In genomic region chr14:31380106-31380505, GRCh38 we compare ENCODE assay signal across 21 cellular contexts. TPM values are rescaled to one million over a fixed set of nuclear protein-coding genes. Genes with fewer than 3 reads are reported as not detected.
DNase-seq lines count a peak whose midpoint lies in the region; FAIRE-seq and TF ChIP-seq lines count a peak whose summit lies in the region.
"Had no signal": no experiment of that assay in that cellular context is flagged by ENCODE, and none has a peak within 500 bp of the region (broad histone marks: within the 10 kb centered on the region; RNA-seq: fewer than 3 reads in every experiment).

No MANE protein-coding gene starts in this region.

- H3K4me1 Mint-ChIP-seq in mesothelial cell of epicardium, result no peaks in the 10 kb centered on the region
- H3K4me1 Mint-ChIP-seq: B cell, H9 had no signal

- peaks cover 15% of the 10 kb centered on the region for H3K36me3 Mint-ChIP-seq in mesothelial cell of epicardium

- DNase-seq in D721Med (ENCODE audit: insufficient read length, low spot score), result peak; percentile 27
- peak; percentile 71 for DNase-seq in NCI-H82 (lab: John Stamatoyannopoulos, UW)
- peak; percentile 9 for DNase-seq in astrocyte of the hippocampus (ENCODE audit: low read depth, low spot score)
- DNase-seq in mesothelial cell of epicardium (ENCODE audit: low spot score in 2 of 2, unreplicated experiment in 2 of 2), result no peak
- no peak for DNase-seq in superior temporal gyrus (ENCODE audit: extremely low spot score)
- no peak for DNase-seq in NK-92 treated with Interleukin-12 subunit alpha and Interleukin-12 subunit beta, amount 100 ng/mL, for 24 hours (lab: John Stamatoyannopoulos, UW)
- DNase-seq in SW480 (ENCODE audit: low spot score), result no peak
- DNase-seq: H9, HFFc6, MM.1S, NCI-H1048, NCI-H1417 treated with DMSO at 0.1 percent for 48 hours, NCI-H187, NCI-H446 treated with DMSO at 0.1 percent for 48 hours, NCI-H526 treated with DMSO at 0.1 percent for 48 hours, SHP77 treated with DMSO at 0.1 percent for 48 hours had no signal

- FAIRE-seq in D721Med (lab: Jason Lieb, UNC), result peak; percentile 92
- FAIRE-seq: A204.1, GM12878, K562 had no signal

- TF ChIP-seq CTCF in D721Med (IDR thresholded peaks at IDR 0.05; ENCODE audit: insufficient read depth, missing control alignments) (no peak), mesothelial cell of epicardium (IDR thresholded peaks at IDR 0.05; ENCODE audit: unreplicated experiment) (no peak)

- peak overlapping the region; percentile 0 for H3K27ac Mint-ChIP-seq in mesothelial cell of epicardium
- H3K27ac Mint-ChIP-seq: B cell, CD14-positive monocyte, H9, HFFc6 had no signal

- H3K27me3 Mint-ChIP-seq in mesothelial cell of epicardium (ENCODE audit: low read depth), result no peaks in the 10 kb centered on the region
- H3K27me3 Mint-ChIP-seq: B cell had no signal

- no peak overlapping the region for H3K4me3 Mint-ChIP-seq in mesothelial cell of epicardium
- H3K4me3 Mint-ChIP-seq: B cell, CD14-positive monocyte, H9, HFFc6 had no signal

- H3K9me3 Mint-ChIP-seq in mesothelial cell of epicardium, result no peaks in the 10 kb centered on the region
- H3K9me3 Mint-ChIP-seq: CD14-positive monocyte, H9, HFFc6 had no signal

RNA-seq across cellular contexts. Expression of gene HEATR5A, which starts 40.2 kb away (rescaled TPM):
- 21.5 to 24.4 TPM (median 22.2 TPM) in 3 replicates for total RNA-seq in mesothelial cell of epicardium

Comparison
In these comparisons a context has a peak if more than half of its experiments do, and no peak if none do; other contexts are left out.
1. DNase-seq: peak in D721Med (single experiment), NCI-H82 (single experiment) and astrocyte of the hippocampus (single experiment); none in mesothelial cell of epicardium (0 of 2), superior temporal gyrus (single experiment), NK-92 treated with Interleukin-12 subunit alpha and Interleukin-12 subunit beta, amount 100 ng/mL, for 24 hours (single experiment) and SW480 (single experiment).